In the genomic region with DNA sequence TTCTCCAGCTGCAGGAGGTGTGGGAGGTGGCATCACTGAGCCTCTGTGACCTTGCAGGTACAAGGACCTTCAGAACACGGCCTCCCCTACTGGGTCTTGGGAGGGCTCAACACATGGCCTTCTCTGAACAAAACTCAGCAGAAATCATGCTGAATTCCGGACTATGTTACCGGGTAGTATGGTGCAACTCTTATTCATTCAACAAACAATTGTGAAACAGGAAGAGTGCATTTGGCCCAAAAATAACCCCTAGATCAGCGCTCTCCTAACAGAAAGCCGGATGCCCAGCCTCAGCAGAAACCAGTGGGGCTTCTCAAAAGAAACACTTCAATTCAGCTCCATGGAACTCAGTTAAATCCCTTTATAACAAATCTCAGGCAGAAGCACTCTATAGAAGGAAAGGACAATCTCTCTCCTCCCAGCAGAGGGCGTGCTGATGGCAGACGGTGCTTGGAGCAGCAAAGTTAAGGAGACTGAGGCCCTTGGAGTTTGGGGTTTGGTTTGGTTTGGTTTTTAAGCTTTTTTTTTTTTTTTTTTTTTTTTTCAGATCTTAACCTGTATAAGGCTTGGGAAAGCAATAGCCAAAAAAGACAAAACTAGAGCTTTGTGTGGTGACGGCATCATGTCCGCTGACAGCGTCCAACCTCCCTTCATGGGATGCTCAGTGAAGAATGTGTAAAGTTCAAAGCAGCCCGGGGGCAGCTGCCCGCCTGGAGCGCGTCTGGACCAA, we compare ENCODE assay signal across 9 cellular contexts.
DNase-seq lines count a peak whose midpoint lies in the region; ATAC-seq, FAIRE-seq and TF ChIP-seq lines count a peak whose summit lies in the region.
"Had no signal": no experiment of that assay in that cellular context is flagged by ENCODE, and none has a peak within 500 bp of the region (broad histone marks: within the 10 kb centered on the region; RNA-seq: fewer than 3 reads in every experiment).

No MANE protein-coding gene starts in this region.

- no peaks in the 10 kb centered on the region for H3K9me3 Mint-ChIP-seq in nephron progenitor cell
- H3K9me3 Mint-ChIP-seq: central memory CD8-positive, alpha-beta T cell had no signal

- TF ChIP-seq CTCF in OCI-LY1 (IDR thresholded peaks at IDR 0.05; ENCODE audit: low read length) (peak; percentile 69), nephron progenitor cell (IDR thresholded peaks at IDR 0.05) (peak; percentile 49), gastrocnemius medialis (IDR thresholded peaks at IDR 0.05 in 4 of 5, conservative IDR thresholded peaks at IDR 0.05 in 1 of 5) (peak in 1 of 5 experiments; percentile 37)

- H3K9ac ChIP-seq in OCI-LY1 (ENCODE audit: low read length): no peak overlapping the region

- no peak overlapping the region for H3K4me3 Mint-ChIP-seq in nephron progenitor cell
- H3K4me3 Mint-ChIP-seq: central memory CD8-positive, alpha-beta T cell had no signal

- in situ Hi-C loops in gastrocnemius medialis (cut with MboI; ENCODE audit: low sequenced_read_pairs in 4 of 4): no loop called here

- H3K36me3 Mint-ChIP-seq in nephron progenitor cell (ENCODE audit: low read depth): no peaks in the 10 kb centered on the region

- H3K4me2 ChIP-seq in OCI-LY1 (ENCODE audit: low read length): no peak overlapping the region

- no peaks in the 10 kb centered on the region for H4K20me1 ChIP-seq in OCI-LY1 (ENCODE audit: insufficient read depth, low read length)

- no peaks in the 10 kb centered on the region for H3F3A ChIP-seq in OCI-LY1 (ENCODE audit: insufficient read depth, low read length)

- H3K36me3 ChIP-seq in OCI-LY1 (ENCODE audit: insufficient read depth, low read length) (no peaks in the 10 kb centered on the region), gastrocnemius medialis (no peaks in the 10 kb centered on the region)

- peaks cover 19% of the 10 kb centered on the region for H3K4me1 Mint-ChIP-seq in nephron progenitor cell
- H3K4me1 Mint-ChIP-seq: central memory CD8-positive, alpha-beta T cell had no signal

- no peaks in the 10 kb centered on the region for H3K79me2 ChIP-seq in OCI-LY1 (ENCODE audit: insufficient read depth, low read length)

- no peak overlapping the region for H3K27ac Mint-ChIP-seq in nephron progenitor cell

- intact Hi-C loops in gastrocnemius medialis (cut with DNase I; ENCODE audit: low total_unique reads): no loop called here

- DNase-seq in CD1c-positive myeloid dendritic cell (ENCODE audit: extremely low spot score) (peak; percentile 29), cerebellum (ENCODE audit: low spot score) (peak; percentile 4), nephron progenitor cell (peak; percentile 41), gastrocnemius medialis (no peak), HTR-8/SVneo (ENCODE audit: insufficient read length, low spot score) (no peak), NCI-H2081 treated with DMSO at 0.1 percent for 48 hours (lab: John Stamatoyannopoulos, UW) (no peak)

- no peak overlapping the region for H2AFZ ChIP-seq in OCI-LY1 (ENCODE audit: low read length)

- H3K4me1 ChIP-seq in OCI-LY1 (ENCODE audit: insufficient read depth, low read length, severe bottlenecking): no peaks in the 10 kb centered on the region
- no peaks in the 10 kb centered on the region for H3K4me1 ChIP-seq in gastrocnemius medialis

- ATAC-seq in GM21367 (IDR thresholded peaks at IDR 0.05; ENCODE audit: unreplicated experiment) (peak; percentile 53), gastrocnemius medialis (no peak)

- FAIRE-seq in HTR-8/SVneo (lab: Jason Lieb, UNC): no peak

- H3K27ac ChIP-seq in OCI-LY1 (ENCODE audit: low read depth, low read length, poor library complexity, severe bottlenecking) (no peak overlapping the region), gastrocnemius medialis (no peak overlapping the region)

- H3K27me3 ChIP-seq in OCI-LY1 (ENCODE audit: insufficient read depth, low read length): no peaks in the 10 kb centered on the region
- H3K27me3 ChIP-seq in gastrocnemius medialis: no peaks in the 10 kb centered on the region

- peaks cover 4% of the 10 kb centered on the region for H3K27me3 Mint-ChIP-seq in nephron progenitor cell (ENCODE audit: low read depth, poor library complexity)

- no peak for TF ChIP-seq POLR2A in gastrocnemius medialis (IDR thresholded peaks at IDR 0.05)

- H3K9me3 ChIP-seq in OCI-LY1 (ENCODE audit: low read length) (no peaks in the 10 kb centered on the region), gastrocnemius medialis (no peaks in the 10 kb centered on the region)

- no peaks in the 10 kb centered on the region for H3K9me2 ChIP-seq in OCI-LY1 (ENCODE audit: low read depth, low read length)

- no peak overlapping the region for H3K4me3 ChIP-seq in OCI-LY1 (ENCODE audit: low read depth, low read length, poor library complexity, severe bottlenecking)
- no peak overlapping the region for H3K4me3 ChIP-seq in gastrocnemius medialis

Comparison
In these comparisons a context has a peak if more than half of its experiments do, and no peak if none do; other contexts are left out.
1. DNase-seq: peak in CD1c-positive myeloid dendritic cell (single experiment), cerebellum (single experiment) and nephron progenitor cell (single experiment); none in gastrocnemius medialis (0 of 2), HTR-8/SVneo (single experiment) and NCI-H2081 treated with DMSO at 0.1 percent for 48 hours (single experiment).